ENCODE assay signal across 7 cellular contexts in the genomic region with DNA sequence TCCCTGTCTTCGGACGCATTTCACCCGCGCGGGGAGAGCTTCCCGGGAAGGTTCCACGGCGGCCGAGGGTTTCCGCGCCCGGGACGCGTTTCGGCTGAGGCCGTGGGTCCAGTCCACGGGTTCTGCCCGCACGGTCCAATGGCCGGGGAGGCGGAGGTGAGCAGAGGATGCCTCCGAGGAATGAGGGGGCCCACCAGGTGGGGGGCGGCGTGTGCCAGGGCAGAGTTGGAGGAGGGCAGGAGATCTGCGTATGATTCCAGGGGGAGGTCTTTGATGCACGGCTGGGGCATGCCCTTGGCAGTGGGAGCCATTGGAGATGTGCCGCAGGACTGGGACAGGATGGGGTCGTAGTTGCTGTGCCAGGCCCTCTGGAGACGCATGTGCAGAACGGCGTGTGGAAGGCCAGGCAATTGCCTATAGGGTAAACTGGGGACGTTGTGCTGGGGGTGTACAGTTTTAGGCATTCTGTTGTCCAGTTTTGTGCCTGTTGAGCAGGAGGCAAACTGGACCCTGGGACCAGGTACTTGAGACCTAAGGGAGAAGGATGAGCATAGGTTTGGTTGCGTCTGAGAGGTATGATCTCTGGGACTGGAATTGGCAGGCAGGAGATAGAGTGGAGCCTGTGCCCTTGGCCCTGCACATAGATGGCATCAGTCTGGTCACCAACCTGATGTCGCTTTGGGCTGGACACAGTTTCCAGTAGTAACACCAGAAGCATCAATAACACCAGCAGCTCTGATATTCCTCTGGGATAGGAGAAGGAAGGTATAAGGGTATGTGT. TPM values are rescaled to one million over a fixed set of nuclear protein-coding genes. Genes with fewer than 3 reads are reported as not detected.
DNase-seq lines count a peak whose midpoint lies in the region; FAIRE-seq and TF ChIP-seq lines count a peak whose summit lies in the region.

No MANE protein-coding gene starts in this region.

- H3K27me3 Mint-ChIP-seq in HFFc6 (ENCODE audit: insufficient read depth) (peaks cover 5% of the 10 kb centered on the region; the same call in 1 of the 2 replicates), astrocyte (ENCODE audit: low read depth, unreplicated experiment) (no peaks in the 10 kb centered on the region)

- H3K4me1 Mint-ChIP-seq in HFFc6 (ENCODE audit: low read depth) (peaks cover 28% of the 10 kb centered on the region), astrocyte (ENCODE audit: low read depth, unreplicated experiment) (peaks cover 3% of the 10 kb centered on the region)

- peak overlapping the region; percentile 75 for H3K4me3 ChIP-seq in astrocyte (ENCODE audit: insufficient read depth, low read depth, low read length)

- peak overlapping the region; percentile 74 for H3K27ac ChIP-seq in astrocyte (ENCODE audit: low read depth, low read length)

- DNase-seq in GDM1 (lab: John Stamatoyannopoulos, UW) (peak; percentile 6), HFFc6 (no peak), NCI-H69 (lab: John Stamatoyannopoulos, UW) (peak; percentile 66), astrocyte (ENCODE audit: low read depth) (no peak), iPS-NIHi7 (ENCODE audit: extremely low spot score) (peak; percentile 21), NCI-H187 treated with DMSO at 0.1 percent for 48 hours (lab: John Stamatoyannopoulos, UW) (no peak)
- peak; percentile 61 for DNase-seq in stimulated activated CD8-positive, alpha-beta memory T cell treated with anti-CD3 and anti-CD28 coated beads, Interleukin-4, amount 100 ng/mL, for 48 hours

- H3K79me2 ChIP-seq in astrocyte (ENCODE audit: insufficient read depth, low read length) = peaks cover 32% of the 10 kb centered on the region

- peak overlapping the region; percentile 93 for H3K4me2 ChIP-seq in astrocyte (ENCODE audit: low read length)

- TF ChIP-seq CTCF in HFFc6 (IDR thresholded peaks at IDR 0.05) (no peak), astrocyte (IDR thresholded peaks at IDR 0.05; ENCODE audit: insufficient read depth, low read depth, low read length) (no peak)

- H2AFZ ChIP-seq in astrocyte (ENCODE audit: low read depth, low read length) = peak overlapping the region; percentile 98

- H3K9me3 Mint-ChIP-seq in HFFc6 (no peaks in the 10 kb centered on the region; the same call in 1 of the 2 replicates), astrocyte (ENCODE audit: unreplicated experiment) (no peaks in the 10 kb centered on the region)

- no peaks in the 10 kb centered on the region for H3K36me3 ChIP-seq in astrocyte (ENCODE audit: insufficient read depth, low read length)

- no peaks in the 10 kb centered on the region for H3K27me3 ChIP-seq in astrocyte (ENCODE audit: insufficient read depth, low read length)

- peaks cover 24% of the 10 kb centered on the region for H3K36me3 Mint-ChIP-seq in HFFc6 (ENCODE audit: low read depth)
- H3K36me3 Mint-ChIP-seq in astrocyte (ENCODE audit: low read depth, unreplicated experiment) = peaks cover 1% of the 10 kb centered on the region

- H4K20me1 ChIP-seq in astrocyte (ENCODE audit: insufficient read depth, low read length) = no peaks in the 10 kb centered on the region

- no peaks in the 10 kb centered on the region for H3K9me3 ChIP-seq in astrocyte (ENCODE audit: insufficient read depth, low read depth, low read length)

- peak overlapping the region; percentile 65 for H3K27ac Mint-ChIP-seq in HFFc6
- H3K27ac Mint-ChIP-seq in astrocyte (ENCODE audit: unreplicated experiment) = peak overlapping the region; percentile 34

- peaks cover 15% of the 10 kb centered on the region for H3K4me1 ChIP-seq in astrocyte (ENCODE audit: insufficient read depth, low read length)

- H3K9ac ChIP-seq in astrocyte (ENCODE audit: low read length) = peak overlapping the region; percentile 86

- FAIRE-seq in astrocyte (lab: Jason Lieb, UNC) = no peak

- peak overlapping the region; percentile 92 for H3K4me3 Mint-ChIP-seq in HFFc6
- peak overlapping the region; percentile 90 for H3K4me3 Mint-ChIP-seq in astrocyte (ENCODE audit: unreplicated experiment)

RNA-seq across cellular contexts. Expression of gene ZNF584, which starts 0.8 kb away (rescaled TPM):
- total RNA-seq in HFFc6 (2021; fragmentation: NEBNext Ultra II Directional; extraction: Animal tissue kit (Norgen Biotek cat#: 25700)) = 10 to 100 TPM; 13.3 to 15.0 (median 14.0) TPM
- 11.7 and 12.7 TPM in 2 replicates for total RNA-seq in astrocyte

RNA-seq across cellular contexts. Expression of gene RNF225, which starts 13.7 kb away (rescaled TPM):
- total RNA-seq in HFFc6 (2021; fragmentation: NEBNext Ultra II Directional; extraction: Animal tissue kit (Norgen Biotek cat#: 25700)) = under 1 TPM in 2 of 6 experiments, not detected in 4; 0.26 to 0.39 TPM
- total RNA-seq in astrocyte = 0.36 and 0.41 TPM in 2 replicates

RNA-seq across cellular contexts. Expression of gene RPS5, which starts 22.1 kb away (rescaled TPM):
- 1,000 to 10,000 TPM in 4 of 6 experiments, 100 to 1,000 TPM in 2; 958 to 1,072 (median 1,017) TPM for total RNA-seq in HFFc6 (2021; fragmentation: NEBNext Ultra II Directional; extraction: Animal tissue kit (Norgen Biotek cat#: 25700))
- total RNA-seq in astrocyte = 793 and 891 TPM in 2 replicates

RNA-seq across cellular contexts. Expression of gene ZNF837, which starts 28.4 kb away (rescaled TPM):
- total RNA-seq in HFFc6 (2021; fragmentation: NEBNext Ultra II Directional; extraction: Animal tissue kit (Norgen Biotek cat#: 25700)) = 1 to 10 TPM in 2 of 6 experiments, under 1 TPM in 4; 0.63 to 1.3 (median 0.75) TPM
- 2.4 and 2.9 TPM in 2 replicates for total RNA-seq in astrocyte

RNA-seq across cellular contexts. Expression of gene ZNF132, which starts 30.8 kb away (rescaled TPM):
- 1 to 10 TPM; 4.0 to 5.2 (median 4.5) TPM for total RNA-seq in HFFc6 (2021; fragmentation: NEBNext Ultra II Directional; extraction: Animal tissue kit (Norgen Biotek cat#: 25700))
- total RNA-seq in astrocyte = 1.4 and 1.9 TPM in 2 replicates

Comparison
In these comparisons a context has a peak if more than half of its experiments do, and no peak if none do; other contexts are left out.
1. DNase-seq: peak in GDM1 (single experiment), NCI-H69 (single experiment), iPS-NIHi7 (single experiment) and stimulated activated CD8-positive, alpha-beta memory T cell treated with anti-CD3 and anti-CD28 coated beads, Interleukin-4, amount 100 ng/mL, for 48 hours (single experiment); none in HFFc6 (single experiment), astrocyte (single experiment) and NCI-H187 treated with DMSO at 0.1 percent for 48 hours (single experiment).